ENCODE assay signal across 25 cellular contexts in the genomic region with DNA sequence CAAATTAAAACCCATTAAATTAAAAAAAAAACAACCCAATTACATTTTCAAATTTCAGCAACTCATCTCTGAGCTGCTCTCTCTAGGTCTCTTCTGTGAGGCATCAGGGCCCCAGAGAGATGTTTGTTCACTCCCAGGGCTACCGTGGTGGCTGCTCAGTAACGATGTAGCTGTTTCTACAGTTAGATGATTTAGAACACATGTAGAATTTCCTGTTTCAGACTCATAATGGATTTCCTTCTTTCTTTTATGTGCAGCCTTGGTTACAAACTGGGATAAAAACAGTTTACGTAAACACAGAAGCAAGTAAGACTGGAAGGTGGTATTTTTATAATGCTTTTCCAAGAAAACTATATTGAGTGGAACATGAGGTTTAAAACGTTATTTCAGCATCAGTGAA.
DNase-seq lines count a peak whose midpoint lies in the region; ATAC-seq, FAIRE-seq and TF ChIP-seq lines count a peak whose summit lies in the region.
"Had no signal": no experiment of that assay in that cellular context is flagged by ENCODE, and none has a peak within 500 bp of the region (broad histone marks: within the 10 kb centered on the region; RNA-seq: fewer than 3 reads in every experiment).

No MANE protein-coding gene starts in this region.

- H3K4me1 ChIP-seq in mesenchymal stem cell (ENCODE audit: control insufficient read depth, insufficient read depth, low read depth, low read length) = no peaks in the 10 kb centered on the region
- H3K4me1 ChIP-seq: breast epithelium, colonic mucosa, upper lobe of left lung had no signal

- H3K4me3 ChIP-seq in BJ (ENCODE audit: low read depth, low read length) = no peak overlapping the region
- no peak overlapping the region for H3K4me3 ChIP-seq in mesenchymal stem cell (ENCODE audit: insufficient read depth in 1 of 2, low read depth in 1 of 2, low read length in 2 of 2)
- H3K4me3 ChIP-seq: breast epithelium, colonic mucosa, HAP-1, right atrium auricular region, upper lobe of left lung had no signal

- no peak overlapping the region for H2BK120ac ChIP-seq in mesenchymal stem cell (ENCODE audit: low read depth, low read length)

- H3K4ac ChIP-seq in mesenchymal stem cell (ENCODE audit: low read depth in 1 of 2, low read length in 2 of 2) = no peak overlapping the region

- no peak overlapping the region for H3K27ac Mint-ChIP-seq in activated CD4-positive, alpha-beta T cell treated with anti-CD3 and anti-CD28 coated beads, Interleukin-2, amount 10 ng/mL, durations not matched to agents 24 days and 14 days
- H3K27ac Mint-ChIP-seq: T-helper 17 cell had no signal

- H3K18ac ChIP-seq in mesenchymal stem cell (ENCODE audit: low read depth in 1 of 2, low read length in 2 of 2) = no peak overlapping the region

- H3K36me3 ChIP-seq in BJ (ENCODE audit: control insufficient read depth, insufficient read depth, low read length) (no peaks in the 10 kb centered on the region), mesenchymal stem cell (ENCODE audit: control insufficient read depth in 1 of 2, insufficient read depth in 2 of 2, low read depth in 1 of 2, low read length in 2 of 2) (no peaks in the 10 kb centered on the region)
- H3K36me3 ChIP-seq: breast epithelium, colonic mucosa, HAP-1, right atrium auricular region, upper lobe of left lung had no signal

- peak; percentile 53 for ATAC-seq in SK-N-SH treated with all-trans-retinoic acid at 6 μM for 48 hours
- ATAC-seq: foreskin keratinocyte, HepG2, T-helper 17 cell had no signal

- H2BK5ac ChIP-seq in mesenchymal stem cell (ENCODE audit: low read depth, low read length, poor library complexity, severe bottlenecking) = no peak overlapping the region

- intact Hi-C loops in activated CD4-positive, alpha-beta T cell treated with anti-CD3 and anti-CD28 coated beads, Interleukin-2, amount 10 ng/mL, durations not matched to agents 24 days and 14 days (cut with micrococcal nuclease) = no loop called here

- H3K4me1 Mint-ChIP-seq in activated CD4-positive, alpha-beta T cell treated with anti-CD3 and anti-CD28 coated beads, Interleukin-2, amount 10 ng/mL, durations not matched to agents 24 days and 14 days = no peaks in the 10 kb centered on the region
- H3K4me1 Mint-ChIP-seq: T-helper 17 cell had no signal

- no peaks in the 10 kb centered on the region for H3K27me3 Mint-ChIP-seq in activated CD4-positive, alpha-beta T cell treated with anti-CD3 and anti-CD28 coated beads, Interleukin-2, amount 10 ng/mL, durations not matched to agents 24 days and 14 days

- no peaks in the 10 kb centered on the region for H3K9me3 Mint-ChIP-seq in activated CD4-positive, alpha-beta T cell treated with anti-CD3 and anti-CD28 coated beads, Interleukin-2, amount 10 ng/mL, durations not matched to agents 24 days and 14 days

- TF ChIP-seq CTCF in BJ (IDR thresholded peaks at IDR 0.05; ENCODE audit: insufficient read depth, low read depth, low read length) = no peak

- FAIRE-seq in H54 (lab: Jason Lieb, UNC) = no peak
- FAIRE-seq: HepG2, keratinocyte had no signal

- H4K8ac ChIP-seq in mesenchymal stem cell (ENCODE audit: low read length) = no peak overlapping the region

- WGBS in mesenchymal stem cell = 29% methylated on average over 3 of the region's 4 CpGs

- no peak overlapping the region for H3K27ac ChIP-seq in mesenchymal stem cell (ENCODE audit: low read length, poor library complexity, severe bottlenecking)
- H3K27ac ChIP-seq: breast epithelium, C4-2B, colonic mucosa, foreskin keratinocyte, right atrium auricular region, upper lobe of left lung had no signal

- H2BK12ac ChIP-seq in mesenchymal stem cell (ENCODE audit: low read length in 2 of 2) = no peak overlapping the region

- no peak overlapping the region for H2AFZ ChIP-seq in mesenchymal stem cell (ENCODE audit: low read depth, low read length)

- H3K27me3 ChIP-seq in BJ (ENCODE audit: control insufficient read depth, insufficient read depth, low read length) (no peaks in the 10 kb centered on the region), mesenchymal stem cell (ENCODE audit: control insufficient read depth in 1 of 2, insufficient read depth in 1 of 2, low read length in 2 of 2) (no peaks in the 10 kb centered on the region)
- H3K27me3 ChIP-seq: breast epithelium, colonic mucosa, foreskin keratinocyte, right atrium auricular region, upper lobe of left lung had no signal

- no peak overlapping the region for H3K4me2 ChIP-seq in mesenchymal stem cell (ENCODE audit: low read length, poor library complexity, severe bottlenecking)

- no peak overlapping the region for H2BK15ac ChIP-seq in mesenchymal stem cell (ENCODE audit: low read depth, poor library complexity, severe bottlenecking)

- no peak overlapping the region for H3K23ac ChIP-seq in mesenchymal stem cell (ENCODE audit: low read length in 2 of 2)

- DNase-seq in BJ (ENCODE audit: low read depth) = peak; percentile 80
- peak; percentile 82 for DNase-seq in GM04503 (ENCODE audit: low read depth)
- peak; percentile 39 for DNase-seq in mesenchymal stem cell
- DNase-seq in stimulated activated CD4-positive, alpha-beta T cell treated with anti-CD3 and anti-CD28 coated beads, Interleukin-15, amount 100 ng/mL, for 24 hours = no peak
- DNase-seq in H54 (ENCODE audit: insufficient read length, low spot score) = no peak
- DNase-seq in activated CD4-positive, alpha-beta T cell treated with anti-CD3 and anti-CD28 coated beads, Interleukin-2, amount 10 ng/mL, durations not matched to agents 24 days and 14 days = no peak
- DNase-seq: activated CD4-positive, alpha-beta T cell treated with anti-CD3 and anti-CD28 coated beads, Interleukin-2, amount 50 U/mL, for 1 hour; activated CD8-positive, alpha-beta memory T cell treated with anti-CD3 and anti-CD28 coated beads, Interleukin-2, amount 50 U/mL, for 48 hours; activated effector memory CD4-positive, alpha-beta T cell treated with anti-CD3 and anti-CD28 coated beads, Interleukin-2, amount 50 U/mL, for 16 hours; colonic mucosa; foreskin keratinocyte; hippocampal formation; mammary epithelial cell; NCI-H2171 treated with DMSO at 0.1 percent for 48 hours; occipital lobe; stimulated activated CD4-positive, alpha-beta T cell treated with anti-CD3 and anti-CD28 coated beads, Interleukin-12 subunit alpha, Interleukin-12 subunit beta, amount 100 ng/mL, for 4 hours; T-helper 17 cell had no signal

- no peaks in the 10 kb centered on the region for H3K79me1 ChIP-seq in mesenchymal stem cell (replicated peaks; ENCODE audit: low read length, poor library complexity, severe bottlenecking)

- H2AK5ac ChIP-seq in mesenchymal stem cell (ENCODE audit: low read length, severe bottlenecking) = no peak overlapping the region

- no peaks in the 10 kb centered on the region for H3K9me3 ChIP-seq in mesenchymal stem cell (ENCODE audit: control insufficient read depth, low read length)
- H3K9me3 ChIP-seq: breast epithelium, colonic mucosa, HAP-1, right atrium auricular region, upper lobe of left lung had no signal

- H4K91ac ChIP-seq in mesenchymal stem cell (ENCODE audit: low read length) = no peak overlapping the region

- TF ChIP-seq POLR2A in H54 (IDR thresholded peaks at IDR 0.05; ENCODE audit: low read depth, low read length) = no peak

- POLR2A ChIA-PET in BJ (lab: Charles Lee) = interaction anchor here (0.6 kb wide), 2 partner anchors 17 to 161 kb away, joined by 3 to 8 read pairs; no protein-coding TSS in a partner anchor

- CTCF ChIA-PET in BJ (lab: Yijun Ruan, JAX) = interaction anchor here (0.6 to 1.5 kb wide), 2 partner anchors 109 to 1574 kb away, joined by 3 to 4 read pairs; no protein-coding TSS in a partner anchor

- H3K14ac ChIP-seq in mesenchymal stem cell (ENCODE audit: low read length in 2 of 2) = no peak overlapping the region

- no peaks in the 10 kb centered on the region for H3K36me3 Mint-ChIP-seq in activated CD4-positive, alpha-beta T cell treated with anti-CD3 and anti-CD28 coated beads, Interleukin-2, amount 10 ng/mL, durations not matched to agents 24 days and 14 days (ENCODE audit: low read depth)

- H3K9ac ChIP-seq in mesenchymal stem cell (ENCODE audit: low read length) = peak overlapping the region; percentile 63

- H3K4me3 Mint-ChIP-seq in activated CD4-positive, alpha-beta T cell treated with anti-CD3 and anti-CD28 coated beads, Interleukin-2, amount 10 ng/mL, durations not matched to agents 24 days and 14 days = no peak overlapping the region
- H3K4me3 Mint-ChIP-seq: T-helper 17 cell had no signal

TF ChIP-seq in SK-N-SH treated with all-trans-retinoic acid at 6 μM for 48 hours, 23 proteins besides CTCF, POLR2A, EP300 and RAD21 (continues in another document):
- TF ChIP-seq PPARA (CRISPR knock-in tag; IDR thresholded peaks at IDR 0.05; ENCODE audit: borderline replicate concordance) = no peak
- TF ChIP-seq ZC3H10 (CRISPR knock-in tag; IDR thresholded peaks at IDR 0.05) = no peak
- TF ChIP-seq CSRNP3 (CRISPR knock-in tag; IDR thresholded peaks at IDR 0.05) = no peak
- no peak for TF ChIP-seq ESRRG (CRISPR knock-in tag; IDR thresholded peaks at IDR 0.05)
- TF ChIP-seq PATZ1 (CRISPR knock-in tag; IDR thresholded peaks at IDR 0.05; ENCODE audit: borderline replicate concordance) = no peak
- no peak for TF ChIP-seq CSDC2 (CRISPR knock-in tag; IDR thresholded peaks at IDR 0.05)

Comparison
In these comparisons a context has a peak if more than half of its experiments do, and no peak if none do; other contexts are left out.
1. DNase-seq: peak in BJ (single experiment), GM04503 (single experiment) and mesenchymal stem cell (single experiment); none in stimulated activated CD4-positive, alpha-beta T cell treated with anti-CD3 and anti-CD28 coated beads, Interleukin-15, amount 100 ng/mL, for 24 hours (single experiment), H54 (single experiment) and activated CD4-positive, alpha-beta T cell treated with anti-CD3 and anti-CD28 coated beads, Interleukin-2, amount 10 ng/mL, durations not matched to agents 24 days and 14 days (single experiment).